Comparison of ENCODE assay signal across 15 cellular contexts in genomic region chr19:28934626-28935025, GRCh38.
"Had no signal": no experiment of that assay in that cellular context is flagged by ENCODE, and none has a peak within 500 bp of the region (broad histone marks: within the 10 kb centered on the region; RNA-seq: fewer than 3 reads in every experiment).

No MANE protein-coding gene starts in this region.

- H3K4me3 ChIP-seq: coronary artery, lower lobe of right lung, spleen, tibial artery, uterus had no signal

- H3K27ac ChIP-seq: brain microvascular endothelial cell, coronary artery, lower lobe of right lung, neutrophil, spleen, tibial artery, uterus had no signal

- H3K36me3 ChIP-seq: brain microvascular endothelial cell, lower lobe of right lung, neutrophil, spleen, tibial artery, uterus had no signal

- DNase-seq: activated CD4-positive, alpha-beta T cell treated with anti-CD3 and anti-CD28 coated beads, Interleukin-2, amount 10 ng/mL, durations not matched to agents 24 days and 14 days; activated CD8-positive, alpha-beta T cell treated with anti-CD3 and anti-CD28 coated beads for 36 hours; activated naive CD4-positive, alpha-beta T cell treated with Interleukin-2 at 50 U/mL for 16 hours; activated T-cell treated with anti-CD3 and anti-CD28 coated beads, Interleukin-2, amount 50 U/mL, for 1 hour; anterior cingulate cortex; brain microvascular endothelial cell; hippocampal formation; lower lobe of right lung; spleen; stimulated activated CD8-positive, alpha-beta memory T cell treated with anti-CD3 and anti-CD28 coated beads, Interleukin-4, amount 100 ng/mL, for 48 hours; stimulated activated naive CD4-positive, alpha-beta T cell treated with Interleukin-2 at 50 U/mL for 16 hours; tibial artery; uterus had no signal

- H3K4me1 ChIP-seq: lower lobe of right lung, spleen, tibial artery, uterus had no signal

- H3K27me3 ChIP-seq: brain microvascular endothelial cell, neutrophil, spleen, tibial artery, uterus had no signal

- H3K9me3 ChIP-seq: lower lobe of right lung, neutrophil, tibial artery, uterus had no signal
